Comparison of ENCODE assay signal across 1 cellular context in genomic region chr14:24426912-24427536, GRCh38.
A peak's percentile ranks its signal among the peaks of the same experiment; 100 is the strongest.
TF ChIP-seq lines count a peak whose summit lies in the region.

No MANE protein-coding gene starts in this region.

TF ChIP-seq in HepG2, 621 proteins besides CTCF, POLR2A, EP300 and RAD21 (continued from another document and continues in another):
- TF ChIP-seq, protein P1, sequence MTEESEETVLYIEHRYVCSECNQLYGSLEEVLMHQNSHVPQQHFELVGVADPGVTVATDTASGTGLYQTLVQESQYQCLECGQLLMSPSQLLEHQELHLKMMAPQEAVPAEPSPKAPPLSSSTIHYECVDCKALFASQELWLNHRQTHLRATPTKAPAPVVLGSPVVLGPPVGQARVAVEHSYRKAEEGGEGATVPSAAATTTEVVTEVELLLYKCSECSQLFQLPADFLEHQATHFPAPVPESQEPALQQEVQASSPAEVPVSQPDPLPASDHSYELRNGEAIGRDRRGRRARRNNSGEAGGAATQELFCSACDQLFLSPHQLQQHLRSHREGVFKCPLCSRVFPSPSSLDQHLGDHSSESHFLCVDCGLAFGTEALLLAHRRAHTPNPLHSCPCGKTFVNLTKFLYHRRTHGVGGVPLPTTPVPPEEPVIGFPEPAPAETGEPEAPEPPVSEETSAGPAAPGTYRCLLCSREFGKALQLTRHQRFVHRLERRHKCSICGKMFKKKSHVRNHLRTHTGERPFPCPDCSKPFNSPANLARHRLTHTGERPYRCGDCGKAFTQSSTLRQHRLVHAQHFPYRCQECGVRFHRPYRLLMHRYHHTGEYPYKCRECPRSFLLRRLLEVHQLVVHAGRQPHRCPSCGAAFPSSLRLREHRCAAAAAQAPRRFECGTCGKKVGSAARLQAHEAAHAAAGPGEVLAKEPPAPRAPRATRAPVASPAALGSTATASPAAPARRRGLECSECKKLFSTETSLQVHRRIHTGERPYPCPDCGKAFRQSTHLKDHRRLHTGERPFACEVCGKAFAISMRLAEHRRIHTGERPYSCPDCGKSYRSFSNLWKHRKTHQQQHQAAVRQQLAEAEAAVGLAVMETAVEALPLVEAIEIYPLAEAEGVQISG (CRISPR knock-in tag; IDR thresholded peaks at IDR 0.05) = peak; percentile 64
- no peak; the same call in 1 of the 2 replicates for TF ChIP-seq ZNF547 (CRISPR knock-in tag; IDR thresholded peaks at IDR 0.05)
- TF ChIP-seq ZNF703 (CRISPR knock-in tag; IDR thresholded peaks at IDR 0.05; ENCODE audit: borderline replicate concordance) = no peak
- TF ChIP-seq REST (IDR thresholded peaks at IDR 0.05; ENCODE audit: borderline replicate concordance in 1 of 2, low read depth in 1 of 2, low read length in 2 of 2) = peak in 1 of 2 experiments; percentile 27; a peak in 1 of 4 replicates
- no peak for TF ChIP-seq ZNF816 (CRISPR knock-in tag; IDR thresholded peaks at IDR 0.05; ENCODE audit: borderline replicate concordance)
- TF ChIP-seq, protein P2, sequence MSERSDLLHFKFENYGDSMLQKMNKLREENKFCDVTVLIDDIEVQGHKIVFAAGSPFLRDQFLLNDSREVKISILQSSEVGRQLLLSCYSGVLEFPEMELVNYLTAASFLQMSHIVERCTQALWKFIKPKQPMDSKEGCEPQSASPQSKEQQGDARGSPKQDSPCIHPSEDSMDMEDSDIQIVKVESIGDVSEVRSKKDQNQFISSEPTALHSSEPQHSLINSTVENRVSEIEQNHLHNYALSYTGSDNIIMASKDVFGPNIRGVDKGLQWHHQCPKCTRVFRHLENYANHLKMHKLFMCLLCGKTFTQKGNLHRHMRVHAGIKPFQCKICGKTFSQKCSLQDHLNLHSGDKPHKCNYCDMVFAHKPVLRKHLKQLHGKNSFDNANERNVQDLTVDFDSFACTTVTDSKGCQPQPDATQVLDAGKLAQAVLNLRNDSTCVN (CRISPR knock-in tag; IDR thresholded peaks at IDR 0.05; ENCODE audit: borderline replicate concordance) = peak; percentile 84
- TF ChIP-seq PHF5A (CRISPR knock-in tag; IDR thresholded peaks at IDR 0.05; ENCODE audit: low read depth, unreplicated experiment) = peak; percentile 86
- TF ChIP-seq SOX13 (IDR thresholded peaks at IDR 0.05) = peak; percentile 4; the same call in 1 of the 2 replicates
- TF ChIP-seq SOX13 (CRISPR knock-in tag; conservative IDR thresholded peaks at IDR 0.05 in 1 of 2, IDR thresholded peaks at IDR 0.05 in 1 of 2) = peak in 1 of 2 experiments; percentile 54; a peak in 2 of 4 replicates
- peak; percentile 94; the same call in 1 of the 2 replicates for TF ChIP-seq ZNF614 (CRISPR knock-in tag; IDR thresholded peaks at IDR 0.05; ENCODE audit: borderline replicate concordance)
- no peak for TF ChIP-seq NBN (conservative IDR thresholded peaks at IDR 0.05)
- TF ChIP-seq DMAP1 (CRISPR knock-in tag; IDR thresholded peaks at IDR 0.05) = 0 out of 2 replicates have a peak, but pooled peaks have one; percentile 21
- TF ChIP-seq ETV5 (CRISPR knock-in tag; IDR thresholded peaks at IDR 0.05; ENCODE audit: borderline replicate concordance) = peak; percentile 77; the same call in 1 of the 2 replicates
- peak; percentile 48; the same call in 1 of the 2 replicates for TF ChIP-seq HMG20A (CRISPR knock-in tag; IDR thresholded peaks at IDR 0.05; ENCODE audit: borderline replicate concordance)
- TF ChIP-seq ZSCAN29 (CRISPR knock-in tag; conservative IDR thresholded peaks at IDR 0.05) = peak; percentile 84
- peak; percentile 81; the same call in 1 of the 2 replicates for TF ChIP-seq RXRA (CRISPR knock-in tag; IDR thresholded peaks at IDR 0.05)
- TF ChIP-seq SUZ12 (IDR thresholded peaks at IDR 0.05; ENCODE audit: low read depth, low read length) = no peak
- no peak for TF ChIP-seq RBM22 (optimal IDR thresholded peaks at IDR 0.05; ENCODE audit: low read length)
- 0 out of 2 replicates have a peak, but pooled peaks have one; percentile 51 for TF ChIP-seq MEIS2 (CRISPR knock-in tag; IDR thresholded peaks at IDR 0.05)
- 0 out of 2 replicates have a peak, but pooled peaks have one; percentile 6 for TF ChIP-seq YEATS4 (CRISPR knock-in tag; IDR thresholded peaks at IDR 0.05; ENCODE audit: borderline replicate concordance)
- TF ChIP-seq, protein P3, sequence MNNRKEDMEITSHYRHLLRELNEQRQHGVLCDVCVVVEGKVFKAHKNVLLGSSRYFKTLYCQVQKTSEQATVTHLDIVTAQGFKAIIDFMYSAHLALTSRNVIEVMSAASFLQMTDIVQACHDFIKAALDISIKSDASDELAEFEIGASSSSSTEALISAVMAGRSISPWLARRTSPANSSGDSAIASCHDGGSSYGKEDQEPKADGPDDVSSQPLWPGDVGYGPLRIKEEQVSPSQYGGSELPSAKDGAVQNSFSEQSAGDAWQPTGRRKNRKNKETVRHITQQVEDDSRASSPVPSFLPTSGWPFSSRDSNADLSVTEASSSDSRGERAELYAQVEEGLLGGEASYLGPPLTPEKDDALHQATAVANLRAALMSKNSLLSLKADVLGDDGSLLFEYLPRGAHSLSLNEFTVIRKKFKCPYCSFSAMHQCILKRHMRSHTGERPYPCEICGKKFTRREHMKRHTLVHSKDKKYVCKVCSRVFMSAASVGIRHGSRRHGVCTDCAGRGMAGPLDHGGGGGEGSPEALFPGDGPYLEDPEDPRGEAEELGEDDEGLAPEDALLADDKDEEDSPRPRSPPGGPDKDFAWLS (CRISPR knock-in tag; IDR thresholded peaks at IDR 0.05; ENCODE audit: borderline replicate concordance) = 0 out of 2 replicates have a peak, but pooled peaks have one; percentile 81
- TF ChIP-seq ZNF44 (CRISPR knock-in tag; IDR thresholded peaks at IDR 0.05) = no peak
- TF ChIP-seq ZNF777 (CRISPR knock-in tag; IDR thresholded peaks at IDR 0.05) = peak; percentile 43; the same call in 1 of the 2 replicates
- no peak for TF ChIP-seq PRDM10 (CRISPR knock-in tag; IDR thresholded peaks at IDR 0.05; ENCODE audit: low read depth)
- TF ChIP-seq TFDP1 (CRISPR knock-in tag; IDR thresholded peaks at IDR 0.05; ENCODE audit: borderline replicate concordance) = no peak; the same call in 1 of the 2 replicates
- TF ChIP-seq ZNF670 (CRISPR knock-in tag; IDR thresholded peaks at IDR 0.05; ENCODE audit: borderline replicate concordance) = no peak
- peak; percentile 80 for TF ChIP-seq TCF7 (IDR thresholded peaks at IDR 0.05; ENCODE audit: low read depth)
- TF ChIP-seq KDM6A (CRISPR knock-in tag; IDR thresholded peaks at IDR 0.05; ENCODE audit: low read depth) = 0 out of 2 replicates have a peak, but pooled peaks have one; percentile 69
- TF ChIP-seq LCORL (IDR thresholded peaks at IDR 0.05) = 0 out of 2 replicates have a peak, but pooled peaks have one; percentile 18
- peak; percentile 95 for TF ChIP-seq LCORL (CRISPR knock-in tag; IDR thresholded peaks at IDR 0.05)
- TF ChIP-seq RBAK (CRISPR knock-in tag; IDR thresholded peaks at IDR 0.05) = no peak; the same call in 1 of the 2 replicates
- peak; percentile 82 for TF ChIP-seq FOXA3 (CRISPR knock-in tag; IDR thresholded peaks at IDR 0.05)
- TF ChIP-seq NKX3-1 (CRISPR knock-in tag; IDR thresholded peaks at IDR 0.05) = no peak
- TF ChIP-seq, protein P4, sequence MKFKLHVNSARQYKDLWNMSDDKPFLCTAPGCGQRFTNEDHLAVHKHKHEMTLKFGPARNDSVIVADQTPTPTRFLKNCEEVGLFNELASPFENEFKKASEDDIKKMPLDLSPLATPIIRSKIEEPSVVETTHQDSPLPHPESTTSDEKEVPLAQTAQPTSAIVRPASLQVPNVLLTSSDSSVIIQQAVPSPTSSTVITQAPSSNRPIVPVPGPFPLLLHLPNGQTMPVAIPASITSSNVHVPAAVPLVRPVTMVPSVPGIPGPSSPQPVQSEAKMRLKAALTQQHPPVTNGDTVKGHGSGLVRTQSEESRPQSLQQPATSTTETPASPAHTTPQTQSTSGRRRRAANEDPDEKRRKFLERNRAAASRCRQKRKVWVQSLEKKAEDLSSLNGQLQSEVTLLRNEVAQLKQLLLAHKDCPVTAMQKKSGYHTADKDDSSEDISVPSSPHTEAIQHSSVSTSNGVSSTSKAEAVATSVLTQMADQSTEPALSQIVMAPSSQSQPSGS (CRISPR knock-in tag; IDR thresholded peaks at IDR 0.05) = 0 out of 2 replicates have a peak, but pooled peaks have one; percentile 1
- peak; percentile 90; the same call in 1 of the 2 replicates for TF ChIP-seq ZNF782 (CRISPR knock-in tag; IDR thresholded peaks at IDR 0.05; ENCODE audit: borderline replicate concordance)
- peak; percentile 84; the same call in 1 of the 2 replicates for TF ChIP-seq HBP1 (CRISPR knock-in tag; IDR thresholded peaks at IDR 0.05; ENCODE audit: low read depth)
- TF ChIP-seq ZNF350 (CRISPR knock-in tag; IDR thresholded peaks at IDR 0.05; ENCODE audit: borderline replicate concordance, low read depth) = no peak; the same call in 1 of the 2 replicates
- TF ChIP-seq ZNF431 (CRISPR knock-in tag; IDR thresholded peaks at IDR 0.05; ENCODE audit: borderline replicate concordance, low read depth) = no peak
- peak; percentile 82; the same call in 1 of the 2 replicates for TF ChIP-seq KDM5B (CRISPR knock-in tag; IDR thresholded peaks at IDR 0.05; ENCODE audit: borderline replicate concordance)
